17 cellular contexts compared by ENCODE assay signal in the genomic region with DNA sequence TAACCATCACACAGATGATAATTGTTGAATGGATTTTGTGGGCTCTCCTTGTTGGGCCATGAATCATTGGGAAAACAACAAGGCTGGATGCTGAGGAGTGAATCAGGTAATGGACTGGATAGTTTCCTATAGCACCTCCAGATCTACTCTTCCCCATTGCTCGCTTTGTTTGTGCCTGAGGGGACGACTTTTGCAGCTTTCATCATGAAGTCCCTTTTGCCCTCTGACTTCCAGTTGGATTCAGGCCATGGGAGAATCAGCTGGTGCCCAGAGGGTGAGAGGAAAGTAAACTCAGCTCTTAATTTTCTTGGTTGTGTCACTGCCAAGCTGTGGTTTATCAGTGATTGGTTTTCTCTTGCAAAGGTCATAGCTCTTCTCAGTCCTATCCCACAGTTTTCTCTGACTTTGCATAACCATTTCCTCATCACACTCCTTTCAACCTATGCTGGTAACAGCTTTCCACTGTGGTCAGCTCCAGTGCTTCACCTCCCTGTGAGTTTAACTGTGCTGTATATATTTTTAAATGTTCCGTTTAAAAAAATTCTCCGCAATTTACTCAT.
"Had no signal": no experiment of that assay in that cellular context is flagged by ENCODE, and none has a peak within 500 bp of the region (broad histone marks: within the 10 kb centered on the region; RNA-seq: fewer than 3 reads in every experiment).

No MANE protein-coding gene starts in this region.

- DNase-seq: activated CD4-positive, CD25-positive, alpha-beta regulatory T cell; activated naive CD4-positive, alpha-beta T cell treated with anti-CD3 and anti-CD28 coated beads for 36 hours; activated T-cell treated with anti-CD3 and anti-CD28 coated beads for 4 hours; body of pancreas; central memory CD4-positive, alpha-beta T cell; cortex of kidney; effector CD8-positive, alpha-beta T cell; heart left ventricle; immature natural killer cell; left lung; naive thymus-derived CD8-positive, alpha-beta T cell; pancreas; stimulated activated CD4-positive, alpha-beta T cell treated with anti-CD3 and anti-CD28 coated beads, Interleukin-12 subunit alpha, Interleukin-12 subunit beta, amount 100 ng/mL, for 4 hours; stimulated activated CD4-positive, alpha-beta T cell treated with anti-CD3 and anti-CD28 coated beads, Interleukin-2, amount 100 ng/mL, for 24 hours; stomach; testis had no signal

- H3K4me3 ChIP-seq: body of pancreas, heart left ventricle, left lung, pancreas, stomach, testis had no signal

- ATAC-seq: activated T-helper 17 cell treated with anti-CD3 and anti-CD28 coated beads, Interleukin-2, amount 50 U/mL, for 72 hours; body of pancreas; heart left ventricle; left lung; naive thymus-derived CD8-positive, alpha-beta T cell; pancreas had no signal
